38 cellular contexts compared by ENCODE assay signal in genomic region chr12:109058773-109059172, GRCh38. TPM values are rescaled to one million over a fixed set of nuclear protein-coding genes. Genes with fewer than 3 reads are reported as not detected.
"Had no signal": no experiment of that assay in that cellular context is flagged by ENCODE, and none has a peak within 500 bp of the region (broad histone marks: within the 10 kb centered on the region; RNA-seq: fewer than 3 reads in every experiment).

No MANE protein-coding gene starts in this region.

- H3K27ac Mint-ChIP-seq: activated CD4-positive, alpha-beta T cell treated with anti-CD3 and anti-CD28 coated beads, Interleukin-2, amount 10 ng/mL, durations not matched to agents 7 days and 5 days; activated CD8-positive, alpha-beta memory T cell treated with anti-CD3 and anti-CD28 coated beads, Interleukin-2, amount 10 ng/mL, durations not matched to agents 7 days and 5 days; activated naive CD4-positive, alpha-beta T cell treated with anti-CD3 and anti-CD28 coated beads, Interleukin-2, amount 10 ng/mL, durations not matched to agents 7 days and 5 days; activated naive CD8-positive, alpha-beta T cell; activated naive CD8-positive, alpha-beta T cell treated with anti-CD3 and anti-CD28 coated beads, Interleukin-2, amount 50 U/mL, for 24 hours had no signal

- ATAC-seq: activated CD8-positive, alpha-beta memory T cell treated with anti-CD3 and anti-CD28 coated beads, Interleukin-2, amount 10 ng/mL, durations not matched to agents 7 days and 5 days; activated naive CD8-positive, alpha-beta T cell treated with anti-CD3 and anti-CD28 coated beads, Interleukin-2, amount 50 U/mL, for 24 hours; PC-3; Right ventricle myocardium inferior; SK-N-SH treated with all-trans-retinoic acid at 6 μM for 48 hours had no signal

- H3K27me3 ChIP-seq: ascending aorta, cardiac muscle cell, MG63, Peyer's patch had no signal

- H3K9me3 ChIP-seq: ascending aorta, MG63, Peyer's patch had no signal

- H3K9me3 Mint-ChIP-seq: activated CD4-positive, alpha-beta T cell treated with anti-CD3 and anti-CD28 coated beads, Interleukin-2, amount 10 ng/mL, durations not matched to agents 7 days and 5 days; activated naive CD4-positive, alpha-beta T cell treated with anti-CD3 and anti-CD28 coated beads, Interleukin-2, amount 10 ng/mL, durations not matched to agents 7 days and 5 days; activated naive CD8-positive, alpha-beta T cell treated with anti-CD3 and anti-CD28 coated beads, Interleukin-2, amount 50 U/mL, for 24 hours had no signal

- H3K4me3 Mint-ChIP-seq: activated CD4-positive, alpha-beta T cell treated with anti-CD3 and anti-CD28 coated beads, Interleukin-2, amount 10 ng/mL, durations not matched to agents 7 days and 5 days; activated CD8-positive, alpha-beta memory T cell treated with anti-CD3 and anti-CD28 coated beads, Interleukin-2, amount 10 ng/mL, durations not matched to agents 7 days and 5 days; activated naive CD4-positive, alpha-beta T cell treated with anti-CD3 and anti-CD28 coated beads, Interleukin-2, amount 10 ng/mL, durations not matched to agents 7 days and 5 days; activated naive CD8-positive, alpha-beta T cell; activated naive CD8-positive, alpha-beta T cell treated with anti-CD3 and anti-CD28 coated beads, Interleukin-2, amount 50 U/mL, for 24 hours had no signal

- H3K27ac ChIP-seq: ascending aorta, cardiac muscle cell, Peyer's patch, RWPE1, WERI-Rb-1 had no signal

- H3K27me3 Mint-ChIP-seq: activated CD4-positive, alpha-beta T cell treated with anti-CD3 and anti-CD28 coated beads, Interleukin-2, amount 10 ng/mL, durations not matched to agents 7 days and 5 days; activated CD8-positive, alpha-beta memory T cell treated with anti-CD3 and anti-CD28 coated beads, Interleukin-2, amount 10 ng/mL, durations not matched to agents 7 days and 5 days; activated naive CD4-positive, alpha-beta T cell treated with anti-CD3 and anti-CD28 coated beads, Interleukin-2, amount 10 ng/mL, durations not matched to agents 7 days and 5 days; activated naive CD8-positive, alpha-beta T cell; activated naive CD8-positive, alpha-beta T cell treated with anti-CD3 and anti-CD28 coated beads, Interleukin-2, amount 50 U/mL, for 24 hours had no signal

- H3K36me3 Mint-ChIP-seq: activated naive CD4-positive, alpha-beta T cell treated with anti-CD3 and anti-CD28 coated beads, Interleukin-2, amount 10 ng/mL, durations not matched to agents 7 days and 5 days had no signal

- DNase-seq: activated CD4-positive, alpha-beta T cell treated with anti-CD3 and anti-CD28 coated beads, Interleukin-2, amount 10 ng/mL, durations not matched to agents 7 days and 5 days; activated CD4-positive, alpha-beta T cell treated with anti-CD3 and anti-CD28 coated beads, Interleukin-2, amount 50 U/mL, for 48 hours; activated CD8-positive, alpha-beta memory T cell treated with anti-CD3 and anti-CD28 coated beads for 24 hours; activated CD8-positive, alpha-beta memory T cell treated with anti-CD3 and anti-CD28 coated beads, Interleukin-2, amount 10 ng/mL, durations not matched to agents 7 days and 5 days; activated CD8-positive, alpha-beta memory T cell treated with anti-CD3 and anti-CD28 coated beads, Interleukin-2, amount 50 U/mL, for 48 hours; activated effector memory CD4-positive, alpha-beta T cell treated with Interleukin-2 at 50 U/mL for 16 hours; activated naive CD4-positive, alpha-beta T cell treated with anti-CD3 and anti-CD28 coated beads, Interleukin-2, amount 10 ng/mL, durations not matched to agents 7 days and 5 days; activated naive CD8-positive, alpha-beta T cell treated with anti-CD3 and anti-CD28 coated beads, Interleukin-2, amount 50 U/mL, for 24 hours; activated T-cell treated with anti-CD3 and anti-CD28 coated beads, Interleukin-2, amount 50 U/mL, for 48 hours; amniotic stem cell; Kasumi-1; KG1; MG63; NCI-H1048; NCI-H1105 treated with DMSO at 0.1 percent for 48 hours; NCI-H1436; NCI-H1694; NCI-H1930; NCI-H2081 treated with DMSO at 0.1 percent for 48 hours; NCI-H226; NCI-H446 treated with DMSO at 0.1 percent for 48 hours; NCI-H524; NCI-H69; PC-3; Peyer's patch; SIG-M5; SW 1271; T-helper 1 cell; T-helper 2 cell; T-helper 9 cell; WERI-Rb-1 had no signal

- H3K4me3 ChIP-seq: ascending aorta, cardiac muscle cell, MG63, Peyer's patch had no signal

RNA-seq across cellular contexts. Expression of gene SVOP, which starts 37.9 kb away (rescaled TPM):
- total RNA-seq: activated CD4-positive, alpha-beta T cell treated with anti-CD3 and anti-CD28 coated beads, Interleukin-2, amount 10 ng/mL, durations not matched to agents 7 days and 5 days; activated CD8-positive, alpha-beta memory T cell treated with anti-CD3 and anti-CD28 coated beads, Interleukin-2, amount 10 ng/mL, durations not matched to agents 7 days and 5 days; ascending aorta; cardiac muscle cell; PC-3; SK-MEL-5 had no signal
- polyA plus RNA-seq: cardiac muscle cell had no signal
